Comparison of ENCODE assay signal across 28 cellular contexts in genomic region chr10:54837479-54837878, GRCh38. TPM values are rescaled to one million over a fixed set of nuclear protein-coding genes. Genes with fewer than 3 reads are reported as not detected.
"Had no signal": no experiment of that assay in that cellular context is flagged by ENCODE, and none has a peak within 500 bp of the region (broad histone marks: within the 10 kb centered on the region; RNA-seq: fewer than 3 reads in every experiment).

No MANE protein-coding gene starts in this region.

- H3K9ac ChIP-seq: neural progenitor cell, parathyroid adenoma had no signal

- H3K36me3 ChIP-seq: neural progenitor cell, spleen, stomach, thoracic aorta, thyroid gland, tibial nerve, upper lobe of left lung, vagina had no signal

- ATAC-seq: naive thymus-derived CD4-positive, alpha-beta T cell; natural killer cell; psoas muscle; right cardiac atrium; sciatic nerve; stimulated activated memory B cell treated with anti-CD40 and anti-IgM and Interleukin-4, amounts not matched to agents 10 μg/mL and 1 μg/mL and 100 μg/mL, for 72 hours; stimulated activated naive CD8-positive, alpha-beta T cell treated with anti-CD3 and anti-CD28 coated beads, Interleukin-15, Interleukin-2, amounts not matched to agents 100 U/mL and 50 U/mL, for 24 hours had no signal

- H3K27ac ChIP-seq: neural progenitor cell, parathyroid adenoma, psoas muscle, skin epidermis, spleen, stomach, thoracic aorta, thyroid gland, tibial nerve, upper lobe of left lung, vagina had no signal

- H3K4me3 ChIP-seq: neural progenitor cell, psoas muscle, skin epidermis, smooth muscle cell, spleen, stomach, thoracic aorta, thyroid gland, tibial nerve, upper lobe of left lung, vagina had no signal

- H3K4me1 ChIP-seq: neural progenitor cell, parathyroid adenoma, psoas muscle, spleen, stomach, thyroid gland, tibial nerve, upper lobe of left lung, vagina had no signal

- DNase-seq: natural killer cell; posterior cingulate gyrus; psoas muscle; right cardiac atrium; spleen; stimulated activated CD4-positive, alpha-beta T cell treated with anti-CD3 and anti-CD28 coated beads, Interleukin-12 subunit alpha, Interleukin-12 subunit beta, amount 100 ng/mL, for 4 hours; stimulated activated CD4-positive, alpha-beta T cell treated with anti-CD3 and anti-CD28 coated beads, Interleukin-1b, Interleukin-23, amount 100 ng/mL, for 48 hours; stimulated activated CD4-positive, alpha-beta T cell treated with anti-CD3 and anti-CD28 coated beads, Interleukin-4, amount 100 ng/mL, for 1 hour; stimulated activated CD4-positive, alpha-beta T cell treated with anti-CD3 and anti-CD28 coated beads, Interleukin-4, amount 100 ng/mL, for 4 hours; stimulated activated CD8-positive, alpha-beta memory T cell treated with anti-CD3 and anti-CD28 coated beads, Interleukin-4, amount 100 ng/mL, for 48 hours; stimulated activated naive CD4-positive, alpha-beta T cell; stimulated activated naive CD8-positive, alpha-beta T cell treated with anti-CD3 and anti-CD28 coated beads, Interleukin-15, Interleukin-2, amounts not matched to agents 100 U/mL and 50 U/mL, for 24 hours; stomach; thyroid gland; trophoblast cell; upper lobe of left lung had no signal

- H3K79me2 ChIP-seq: parathyroid adenoma had no signal

- H3K9me3 ChIP-seq: psoas muscle, thoracic aorta, thyroid gland, vagina had no signal

- H3K27me3 ChIP-seq: neural progenitor cell, spleen, stomach, thyroid gland, tibial nerve, upper lobe of left lung, vagina had no signal

- H3K4me2 ChIP-seq: neural progenitor cell, smooth muscle cell had no signal

- H2AFZ ChIP-seq: neural progenitor cell, parathyroid adenoma had no signal

RNA-seq across cellular contexts. Expression of gene PCDH15, which starts 36.4 kb away (rescaled TPM):
- total RNA-seq: naive thymus-derived CD4-positive, alpha-beta T cell; natural killer cell; psoas muscle; renal cortical epithelial cell; smooth muscle cell; subcutaneous adipose tissue; thyroid gland; tibial nerve had no signal
- polyA plus RNA-seq: naive thymus-derived CD4-positive, alpha-beta T cell; psoas muscle; smooth muscle cell; stomach had no signal
